ENCODE assay signal across 1 cellular context in the genomic region with DNA sequence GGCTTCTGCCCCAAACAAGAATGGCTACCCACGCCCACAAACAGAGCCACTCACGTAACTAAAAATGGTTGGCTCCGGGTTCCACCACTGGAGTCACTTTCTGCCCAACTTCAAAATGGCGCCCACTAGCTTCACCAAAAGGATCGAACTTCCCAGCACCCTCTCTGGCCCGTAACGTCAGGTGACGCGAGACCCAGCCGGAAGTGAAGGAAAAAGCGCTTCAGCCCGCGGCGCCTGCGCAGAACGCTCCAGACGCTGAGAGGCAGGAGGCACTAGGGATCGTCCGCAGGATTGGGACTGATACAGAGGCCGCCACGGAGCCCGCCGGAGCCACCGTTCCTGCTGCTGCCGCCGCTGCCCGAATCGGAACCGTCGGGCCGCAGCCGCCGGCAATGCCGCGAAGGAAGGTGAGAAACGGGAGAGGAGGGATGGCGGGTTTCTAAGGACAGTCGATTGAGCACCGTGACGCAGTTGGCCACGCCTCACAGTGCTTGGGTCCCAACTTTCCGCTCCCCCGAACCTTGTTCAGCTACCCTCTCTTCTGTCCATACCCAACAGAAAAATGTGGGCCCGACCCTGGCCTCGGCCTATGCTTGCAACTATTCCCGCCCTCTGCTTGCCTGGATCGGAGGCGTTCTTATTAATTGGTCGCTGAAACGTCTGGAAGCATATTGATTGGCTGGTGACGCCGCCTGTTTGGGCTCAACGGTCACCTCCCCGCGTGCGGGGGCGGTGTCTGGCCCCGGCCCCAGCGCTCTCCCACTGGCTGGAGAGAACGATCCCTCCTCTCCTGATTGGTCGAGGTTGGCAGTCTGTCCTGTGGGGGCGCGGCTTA.
TF ChIP-seq lines count a peak whose summit lies in the region.

A gene (plus strand): TSS at position 239 of the 835 bp plus-strand sequence. CDS start 154 bp downstream, at position 393.

TF ChIP-seq in A549, 52 proteins besides CTCF, POLR2A, EP300 and RAD21 (continued from another document):
- TF ChIP-seq, protein P1, sequence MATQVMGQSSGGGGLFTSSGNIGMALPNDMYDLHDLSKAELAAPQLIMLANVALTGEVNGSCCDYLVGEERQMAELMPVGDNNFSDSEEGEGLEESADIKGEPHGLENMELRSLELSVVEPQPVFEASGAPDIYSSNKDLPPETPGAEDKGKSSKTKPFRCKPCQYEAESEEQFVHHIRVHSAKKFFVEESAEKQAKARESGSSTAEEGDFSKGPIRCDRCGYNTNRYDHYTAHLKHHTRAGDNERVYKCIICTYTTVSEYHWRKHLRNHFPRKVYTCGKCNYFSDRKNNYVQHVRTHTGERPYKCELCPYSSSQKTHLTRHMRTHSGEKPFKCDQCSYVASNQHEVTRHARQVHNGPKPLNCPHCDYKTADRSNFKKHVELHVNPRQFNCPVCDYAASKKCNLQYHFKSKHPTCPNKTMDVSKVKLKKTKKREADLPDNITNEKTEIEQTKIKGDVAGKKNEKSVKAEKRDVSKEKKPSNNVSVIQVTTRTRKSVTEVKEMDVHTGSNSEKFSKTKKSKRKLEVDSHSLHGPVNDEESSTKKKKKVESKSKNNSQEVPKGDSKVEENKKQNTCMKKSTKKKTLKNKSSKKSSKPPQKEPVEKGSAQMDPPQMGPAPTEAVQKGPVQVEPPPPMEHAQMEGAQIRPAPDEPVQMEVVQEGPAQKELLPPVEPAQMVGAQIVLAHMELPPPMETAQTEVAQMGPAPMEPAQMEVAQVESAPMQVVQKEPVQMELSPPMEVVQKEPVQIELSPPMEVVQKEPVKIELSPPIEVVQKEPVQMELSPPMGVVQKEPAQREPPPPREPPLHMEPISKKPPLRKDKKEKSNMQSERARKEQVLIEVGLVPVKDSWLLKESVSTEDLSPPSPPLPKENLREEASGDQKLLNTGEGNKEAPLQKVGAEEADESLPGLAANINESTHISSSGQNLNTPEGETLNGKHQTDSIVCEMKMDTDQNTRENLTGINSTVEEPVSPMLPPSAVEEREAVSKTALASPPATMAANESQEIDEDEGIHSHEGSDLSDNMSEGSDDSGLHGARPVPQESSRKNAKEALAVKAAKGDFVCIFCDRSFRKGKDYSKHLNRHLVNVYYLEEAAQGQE (IDR thresholded peaks at IDR 0.05): peak; percentile 57
- no peak; the same call in 1 of the 2 replicates for TF ChIP-seq EHMT2 (IDR thresholded peaks at IDR 0.05; ENCODE audit: low read depth)
- TF ChIP-seq, protein P2, sequence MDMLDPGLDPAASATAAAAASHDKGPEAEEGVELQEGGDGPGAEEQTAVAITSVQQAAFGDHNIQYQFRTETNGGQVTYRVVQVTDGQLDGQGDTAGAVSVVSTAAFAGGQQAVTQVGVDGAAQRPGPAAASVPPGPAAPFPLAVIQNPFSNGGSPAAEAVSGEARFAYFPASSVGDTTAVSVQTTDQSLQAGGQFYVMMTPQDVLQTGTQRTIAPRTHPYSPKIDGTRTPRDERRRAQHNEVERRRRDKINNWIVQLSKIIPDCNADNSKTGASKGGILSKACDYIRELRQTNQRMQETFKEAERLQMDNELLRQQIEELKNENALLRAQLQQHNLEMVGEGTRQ (IDR thresholded peaks at IDR 0.05): peak; percentile 90
- no peak for TF ChIP-seq ZC3H11A (IDR thresholded peaks at IDR 0.05)
- TF ChIP-seq TFCP2L1 (CRISPR knock-in tag; IDR thresholded peaks at IDR 0.05): peak; percentile 85
- TF ChIP-seq NR3C1 (IDR thresholded peaks at IDR 0.05): no peak
- no peak for TF ChIP-seq CEBPB (IDR thresholded peaks at IDR 0.05)
- TF ChIP-seq HOXB5 (CRISPR knock-in tag; IDR thresholded peaks at IDR 0.05): peak; percentile 16; the same call in 1 of the 2 replicates
TF ChIP-seq in A549: peak in this region for 15.
